ENCODE assay signal across 30 cellular contexts in the genomic region with DNA sequence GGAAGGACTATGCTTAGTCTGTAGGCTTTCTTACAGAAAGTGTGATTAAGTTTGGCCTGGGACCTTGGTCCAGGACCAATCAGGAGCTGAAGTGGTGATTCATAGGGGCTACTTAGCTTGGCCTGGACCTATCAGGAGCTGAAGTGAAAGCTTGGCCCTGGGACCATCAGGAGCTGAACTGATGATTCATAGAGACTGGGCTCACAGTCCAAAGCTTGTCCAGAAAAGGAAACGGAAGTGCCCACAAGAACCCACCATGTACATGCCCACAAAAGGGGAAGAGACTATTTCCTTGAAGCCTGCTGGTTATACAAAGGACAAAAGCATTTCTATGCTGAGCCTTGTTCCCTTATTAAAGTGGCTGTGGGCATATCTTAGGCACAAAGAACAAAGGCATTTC. TPM values are rescaled to one million over a fixed set of nuclear protein-coding genes. Genes with fewer than 3 reads are reported as not detected.
DNase-seq lines count a peak whose midpoint lies in the region; ATAC-seq and TF ChIP-seq lines count a peak whose summit lies in the region.
"Had no signal": no experiment of that assay in that cellular context is flagged by ENCODE, and none has a peak within 500 bp of the region (broad histone marks: within the 10 kb centered on the region; RNA-seq: fewer than 3 reads in every experiment).

No MANE protein-coding gene starts in this region.

- TF ChIP-seq CTCF in AG10803 (conservative IDR thresholded peaks at IDR 0.05; ENCODE audit: low read length), result no peak

- H3K4me3 ChIP-seq in AG10803 (ENCODE audit: low read length) (no peak overlapping the region), GM23248 (no peak overlapping the region)
- H3K4me3 ChIP-seq: cardiac muscle cell, GM12878 had no signal

- in situ Hi-C loops in GM23248 (cut with MboI), result no loop called here

- DNase-seq in AG10803 (ENCODE audit: low read depth) (peak; percentile 1), GM23248 (peak; percentile 7), RKO (ENCODE audit: low spot score) (peak; percentile 27), foreskin melanocyte (peak; percentile 95), nucleus accumbens (lab: John Stamatoyannopoulos, UW) (no peak)
- DNase-seq in activated CD4-positive, alpha-beta T cell treated with anti-CD3 and anti-CD28 coated beads, Interleukin-2, amount 50 U/mL, for 48 hours, result no peak
- DNase-seq: activated CD4-positive, alpha-beta memory T cell treated with anti-CD3 and anti-CD28 coated beads for 36 hours; activated T-cell treated with anti-CD3 and anti-CD28 coated beads for 4 hours; amniotic stem cell; mesendoderm; naive B cell; NCI-H1436 treated with DMSO at 0.1 percent for 48 hours; NCI-H2171 treated with DMSO at 0.1 percent for 48 hours; NCI-H526; retina; SIG-M5 had no signal

- H3K79me2 ChIP-seq in GM23248 (ENCODE audit: insufficient read depth), result no peaks in the 10 kb centered on the region

- H4K20me1 ChIP-seq in GM23248 (ENCODE audit: insufficient read depth), result no peaks in the 10 kb centered on the region

- no peaks in the 10 kb centered on the region for H3K36me3 ChIP-seq in GM23248 (ENCODE audit: low read depth)
- H3K36me3 ChIP-seq: cardiac muscle cell had no signal

- H3K27ac ChIP-seq in GM23248, result no peak overlapping the region
- H3K27ac ChIP-seq: cardiac muscle cell, KMS-11 had no signal

- H3F3A ChIP-seq in GM23248 (ENCODE audit: insufficient read depth), result no peaks in the 10 kb centered on the region

- 14 to 40% methylated on average over 1 of the region's 1 CpG for WGBS in GM23248 (ENCODE audit: low coverage in 1 of 2, low lambda C conversion rate in 2 of 2, missing lambda C conversion rate in 2 of 2), 2 experiments

- no peak overlapping the region for H3K9ac ChIP-seq in GM23248
- H3K9ac ChIP-seq: KMS-11 had no signal

- no peaks in the 10 kb centered on the region for H3K4me1 ChIP-seq in GM23248 (ENCODE audit: insufficient read depth)

- H2AFZ ChIP-seq in GM23248, result no peak overlapping the region

- no peak overlapping the region for H3K4me2 ChIP-seq in GM23248 (ENCODE audit: unreplicated experiment)
- H3K4me2 ChIP-seq: KMS-11 had no signal

- no peaks in the 10 kb centered on the region for H3K27me3 ChIP-seq in GM23248 (replicated peaks; ENCODE audit: insufficient read depth)
- H3K27me3 ChIP-seq: cardiac muscle cell had no signal

- no peaks in the 10 kb centered on the region for H3K9me3 ChIP-seq in GM23248 (ENCODE audit: low read depth)

- H3K9me2 ChIP-seq in GM23248 (ENCODE audit: insufficient read depth), result no peaks in the 10 kb centered on the region

- ATAC-seq in HG02571 (IDR thresholded peaks at IDR 0.05; ENCODE audit: unreplicated experiment), result no peak
- no peak for ATAC-seq in GM19328 (IDR thresholded peaks at IDR 0.05; ENCODE audit: unreplicated experiment)
- ATAC-seq: GM12878 had no signal

RNA-seq across cellular contexts. Expression of gene TENT5D, which starts 12.6 kb away (rescaled TPM):
- not detected in 2 replicates for total RNA-seq in GM23248 (2014; rRNA removed; shearing (Covaris generic))
- not detected in 2 replicates for polyA plus RNA-seq in GM23248 (2016; fragmentation: Nextera tagmentation; extraction: Ambion mirVana)
- total RNA-seq: activated CD4-positive, alpha-beta memory T cell treated with anti-CD3 and anti-CD28 coated beads for 36 hours; cardiac muscle cell; dermis microvascular lymphatic vessel endothelial cell; endothelial cell of umbilical vein; frontal cortex; GM12878; H1; OCI-LY7; omental fat pad; temporal lobe had no signal
- polyA plus RNA-seq: cardiac muscle cell, CD14-positive monocyte, endothelial cell of umbilical vein, GM12878, H1, keratinocyte had no signal

Comparison
In these comparisons a context has a peak if more than half of its experiments do, and no peak if none do; other contexts are left out.
1. DNase-seq: peak in AG10803 (single experiment), GM23248 (single experiment), RKO (single experiment) and foreskin melanocyte (single experiment); none in nucleus accumbens (0 of 56) and activated CD4-positive, alpha-beta T cell treated with anti-CD3 and anti-CD28 coated beads, Interleukin-2, amount 50 U/mL, for 48 hours (0 of 2).